Comparison of ENCODE assay signal across 9 cellular contexts in the genomic region with DNA sequence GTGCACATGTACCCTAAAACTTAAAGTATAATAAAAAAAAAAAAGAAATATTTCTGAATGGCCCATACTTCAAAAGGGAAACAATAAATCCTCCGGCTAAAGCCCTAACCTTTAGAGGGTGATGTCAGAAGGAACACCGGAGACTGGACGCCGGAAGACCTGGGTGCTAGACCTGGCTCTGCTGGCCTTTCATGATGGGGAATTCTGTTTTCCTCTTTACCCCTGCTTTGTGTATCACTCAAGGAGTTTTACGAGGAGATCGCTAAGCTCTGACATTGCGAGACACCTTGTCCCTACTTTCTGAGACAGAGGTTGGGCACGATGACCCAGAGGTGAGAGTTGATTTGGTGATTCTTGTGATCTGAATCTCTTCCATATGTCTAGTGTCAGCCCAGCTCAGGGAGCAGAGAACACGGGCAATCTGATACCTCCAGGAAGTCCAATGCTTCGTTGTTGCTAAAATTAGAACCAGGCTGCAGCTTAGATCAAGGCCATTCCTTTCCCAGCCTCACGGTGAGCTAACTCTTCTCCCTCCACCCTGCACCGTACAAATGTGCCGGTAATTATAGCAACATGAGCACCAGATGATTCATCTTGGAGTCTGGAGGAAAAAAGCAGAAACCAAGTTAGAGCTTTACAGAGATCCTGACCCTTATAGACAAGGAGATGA. TPM values are rescaled to one million over a fixed set of nuclear protein-coding genes. Genes with fewer than 3 reads are reported as not detected.
DNase-seq lines count a peak whose midpoint lies in the region; ATAC-seq and TF ChIP-seq lines count a peak whose summit lies in the region.
"Had no signal": no experiment of that assay in that cellular context is flagged by ENCODE, and none has a peak within 500 bp of the region (broad histone marks: within the 10 kb centered on the region; RNA-seq: fewer than 3 reads in every experiment).

No MANE protein-coding gene starts in this region.

- no peaks in the 10 kb centered on the region for H3K4me1 ChIP-seq in uterus

- CTCF ChIA-PET in GM10248 (lab: Yijun Ruan, JAX) = interaction anchor here (1.1 to 23.2 kb wide), 4 partner anchors 14 to 183 kb away, joined by 3 to 455 read pairs (median 6); no protein-coding TSS in a partner anchor

- no peak overlapping the region for H3K4me3 ChIP-seq in uterus

- intact Hi-C loops in uterus (cut with DNase I; ENCODE audit: low total_unique reads) = no loop called here

- no peaks in the 10 kb centered on the region for H3K27me3 ChIP-seq in uterus

- TF ChIP-seq CTCF in uterus (IDR thresholded peaks at IDR 0.05) = no peak
- no peak for TF ChIP-seq CTCF in GM10248 (IDR thresholded peaks at IDR 0.05; ENCODE audit: control extremely low read depth, extremely low read depth, low read depth, missing control alignments)

- no peak for ATAC-seq in GM21515 (IDR thresholded peaks at IDR 0.05; ENCODE audit: unreplicated experiment)

- no peaks in the 10 kb centered on the region for H3K9me3 ChIP-seq in uterus

- peak; percentile 12 for DNase-seq in NCI-H82 (lab: John Stamatoyannopoulos, UW)
- DNase-seq in NCI-H82 treated with DMSO at 0.1 percent for 48 hours (lab: John Stamatoyannopoulos, UW; ENCODE audit: unreplicated experiment) = no peak
- peak; percentile 82 for DNase-seq in amniotic stem cell (lab: John Stamatoyannopoulos, UW)
- peak; percentile 97 for DNase-seq in iris pigment epithelial cell (ENCODE audit: low read depth)
- DNase-seq in uterus = peak; percentile 36 to 72
- DNase-seq in GM19240 (ENCODE audit: insufficient read length, low spot score) = no peak
- DNase-seq in GM10248 (ENCODE audit: extremely low spot score) = no peak
- DNase-seq: CD4-positive, CD25-positive, alpha-beta regulatory T cell had no signal

- POLR2A ChIA-PET in GM10248 (lab: Yijun Ruan, JAX) = no interaction called here

- peak overlapping the region; percentile 51 to 65 for H3K27ac ChIP-seq in uterus

- H3K36me3 ChIP-seq in uterus = no peaks in the 10 kb centered on the region

- no peak for TF ChIP-seq POLR2A in uterus (IDR thresholded peaks at IDR 0.05)

RNA-seq across cellular contexts. Expression of a gene that starts 42.0 kb away (rescaled TPM):
- 1 to 10 TPM in 2 of 4 donors, not detected in 2; 2.8 to 3.3 TPM for total RNA-seq in uterus

Comparison
In these comparisons a context has a peak if more than half of its experiments do, and no peak if none do; other contexts are left out.
1. DNase-seq: peak in NCI-H82 (single experiment), amniotic stem cell (single experiment), iris pigment epithelial cell (single experiment) and uterus (2 of 2); none in NCI-H82 treated with DMSO at 0.1 percent for 48 hours (single experiment), GM19240 (single experiment) and GM10248 (single experiment).